26 cellular contexts compared by ENCODE assay signal in the genomic region with DNA sequence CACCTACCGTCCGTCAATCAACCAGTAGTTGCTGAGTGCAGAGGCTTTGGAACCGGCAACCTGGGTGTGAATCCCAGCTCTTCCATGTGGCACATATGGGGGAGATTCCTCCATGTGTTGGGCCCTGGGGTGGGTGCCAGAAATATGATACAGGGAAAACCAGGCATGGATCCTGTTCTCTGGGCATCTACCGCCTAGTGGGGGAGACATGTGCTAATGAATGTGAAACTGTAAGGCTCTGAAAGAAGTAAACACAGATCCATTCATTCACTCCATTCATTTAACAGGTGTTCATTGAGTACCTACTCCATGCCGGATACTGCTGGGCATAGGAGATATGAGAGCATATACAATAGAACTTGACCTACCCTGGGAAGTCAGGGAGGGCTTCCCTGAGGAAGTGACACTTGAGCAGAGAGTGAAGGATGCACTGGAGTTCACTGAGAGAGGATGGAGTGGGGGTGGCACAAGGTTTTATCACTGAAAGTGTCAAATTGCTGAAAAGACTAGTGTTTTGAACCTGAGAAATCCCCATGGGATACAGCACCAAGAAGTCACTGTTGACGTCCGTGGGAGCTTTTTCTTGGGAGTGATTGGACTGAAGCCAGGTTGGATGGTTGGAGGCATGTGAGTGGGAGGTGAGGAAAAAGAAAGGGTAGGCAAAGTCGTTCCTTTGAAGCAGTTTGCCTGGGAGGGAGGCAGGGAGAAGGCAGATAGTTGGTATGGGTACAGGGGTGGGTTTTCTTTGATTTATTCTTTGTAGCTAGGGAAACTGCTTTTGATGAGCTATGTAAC. TPM values are rescaled to one million over a fixed set of nuclear protein-coding genes. Genes with fewer than 3 reads are reported as not detected.
DNase-seq lines count a peak whose midpoint lies in the region; ATAC-seq and TF ChIP-seq lines count a peak whose summit lies in the region.
"Had no signal": no experiment of that assay in that cellular context is flagged by ENCODE, and none has a peak within 500 bp of the region (broad histone marks: within the 10 kb centered on the region; RNA-seq: fewer than 3 reads in every experiment).

No MANE protein-coding gene starts in this region.

- peaks cover 4% of the 10 kb centered on the region for H3K27me3 Mint-ChIP-seq in neural crest cell (ENCODE audit: low read depth)
- H3K27me3 Mint-ChIP-seq in activated naive CD8-positive, alpha-beta T cell treated with anti-CD3 and anti-CD28 coated beads, Interleukin-2, amount 50 U/mL, for 24 hours: no peaks in the 10 kb centered on the region
- H3K27me3 Mint-ChIP-seq: activated T-cell treated with anti-CD3 and anti-CD28 coated beads, Interleukin-2, amount 50 U/mL, for 24 hours; stimulated activated naive CD8-positive, alpha-beta T cell treated with anti-CD3 and anti-CD28 coated beads, Interleukin-15, Interleukin-2, amounts not matched to agents 100 ng/mL and 50 ng/mL, for 24 hours had no signal

- H3K36me3 Mint-ChIP-seq in neural crest cell (ENCODE audit: low read depth): no peaks in the 10 kb centered on the region
- no peaks in the 10 kb centered on the region for H3K36me3 Mint-ChIP-seq in activated naive CD8-positive, alpha-beta T cell treated with anti-CD3 and anti-CD28 coated beads, Interleukin-2, amount 50 U/mL, for 24 hours (ENCODE audit: low read depth)

- H3K9me3 Mint-ChIP-seq in neural crest cell: peaks cover 5% of the 10 kb centered on the region
- H3K9me3 Mint-ChIP-seq in activated naive CD8-positive, alpha-beta T cell treated with anti-CD3 and anti-CD28 coated beads, Interleukin-2, amount 50 U/mL, for 24 hours: peaks cover 15% of the 10 kb centered on the region

- no peak for ATAC-seq in activated naive CD8-positive, alpha-beta T cell treated with anti-CD3 and anti-CD28 coated beads, Interleukin-2, amount 50 U/mL, for 24 hours
- ATAC-seq in left lobe of liver: no peak

- peak overlapping the region; percentile 20 for H3K27ac Mint-ChIP-seq in neural crest cell (ENCODE audit: unreplicated experiment)
- H3K27ac Mint-ChIP-seq in activated naive CD8-positive, alpha-beta T cell treated with anti-CD3 and anti-CD28 coated beads, Interleukin-2, amount 50 U/mL, for 24 hours: no peak overlapping the region
- H3K27ac Mint-ChIP-seq: activated naive CD8-positive, alpha-beta T cell treated with anti-CD3 and anti-CD28 coated beads, Interleukin-2, amount 10 ng/mL, durations not matched to agents 7 days and 5 days; activated T-cell treated with anti-CD3 and anti-CD28 coated beads, Interleukin-2, amount 50 U/mL, for 24 hours; HFFc6; stimulated activated naive CD8-positive, alpha-beta T cell treated with anti-CD3 and anti-CD28 coated beads, Interleukin-15, Interleukin-2, amounts not matched to agents 100 ng/mL and 50 ng/mL, for 24 hours had no signal

- no peak for TF ChIP-seq CTCF in neural crest cell (conservative IDR thresholded peaks at IDR 0.05)

- no peak overlapping the region for H3K4me3 Mint-ChIP-seq in neural crest cell
- no peak overlapping the region for H3K4me3 Mint-ChIP-seq in activated naive CD8-positive, alpha-beta T cell treated with anti-CD3 and anti-CD28 coated beads, Interleukin-2, amount 50 U/mL, for 24 hours
- H3K4me3 Mint-ChIP-seq: activated naive CD8-positive, alpha-beta T cell treated with anti-CD3 and anti-CD28 coated beads, Interleukin-2, amount 10 ng/mL, durations not matched to agents 7 days and 5 days; activated T-cell treated with anti-CD3 and anti-CD28 coated beads, Interleukin-2, amount 50 U/mL, for 24 hours; HFFc6; stimulated activated naive CD8-positive, alpha-beta T cell treated with anti-CD3 and anti-CD28 coated beads, Interleukin-15, Interleukin-2, amounts not matched to agents 100 ng/mL and 50 ng/mL, for 24 hours had no signal

- in situ Hi-C loops in SK-MEL-5 (cut with HindIII; ENCODE audit: low pct_unique_long_range_greater_than_20kb, low sequenced_read_pairs): no loop called here

- peaks cover 15% of the 10 kb centered on the region for H3K4me1 Mint-ChIP-seq in neural crest cell
- H3K4me1 Mint-ChIP-seq in activated naive CD8-positive, alpha-beta T cell treated with anti-CD3 and anti-CD28 coated beads, Interleukin-2, amount 50 U/mL, for 24 hours: no peaks in the 10 kb centered on the region

- DNase-seq in NCI-H2107 treated with DMSO at 0.1 percent for 48 hours (lab: John Stamatoyannopoulos, UW; ENCODE audit: unreplicated experiment) (peak; percentile 18), NCI-H2107 (lab: John Stamatoyannopoulos, UW) (no peak), NCI-H2029 treated with DMSO at 0.1 percent for 48 hours (lab: John Stamatoyannopoulos, UW) (peak; percentile 42), SK-MEL-5 (ENCODE audit: low read depth, low spot score) (peak; percentile 39), neural crest cell (ENCODE audit: low read depth, low spot score) (no peak), NCI-H1930 (lab: John Stamatoyannopoulos, UW) (no peak), left lobe of liver (ENCODE audit: low spot score) (no peak)
- DNase-seq in activated naive CD8-positive, alpha-beta T cell treated with anti-CD3 and anti-CD28 coated beads, Interleukin-2, amount 50 U/mL, for 24 hours: no peak
- DNase-seq: activated effector memory CD4-positive, alpha-beta T cell treated with anti-CD3 and anti-CD28 coated beads, Interleukin-2, amount 50 U/mL, for 16 hours; activated naive CD8-positive, alpha-beta T cell treated with anti-CD3 and anti-CD28 coated beads, Interleukin-2, amount 10 ng/mL, durations not matched to agents 7 days and 5 days; activated T-cell treated with anti-CD3 and anti-CD28 coated beads, Interleukin-2, amount 50 U/mL, for 24 hours; Calu3; colonic mucosa; effector CD8-positive, alpha-beta T cell; HFFc6; KG1; left lung; mesendoderm; NCI-H1105 treated with DMSO at 0.1 percent for 48 hours; NCI-H526 treated with DMSO at 0.1 percent for 48 hours; small intestine; stimulated activated CD4-positive, alpha-beta T cell treated with anti-CD3 and anti-CD28 coated beads, Interleukin-1b, Interleukin-23, amount 100 ng/mL, for 48 hours; stimulated activated CD8-positive, alpha-beta memory T cell treated with anti-CD3 and anti-CD28 coated beads, Interleukin-4, amount 100 ng/mL, for 48 hours; uterus had no signal

RNA-seq across cellular contexts. Expression of a gene that starts 39.7 kb away (rescaled TPM):
- 1.3 and 1.5 TPM in 2 replicates for total RNA-seq in SK-MEL-5 (2014; rRNA removed; shearing (Covaris generic))
- 3.8 and 4.5 TPM in 2 replicates for polyA plus RNA-seq in SK-MEL-5 (2015; cell fraction: cytosol; rRNA removed)
- 1.5 and 3.5 TPM in 2 replicates for polyA plus RNA-seq in SK-MEL-5 (2015; cell fraction: nucleus; rRNA removed)
- total RNA-seq in neural crest cell (31.2 and 31.5 TPM in 2 replicates), left lobe of liver (0.15 TPM)
- total RNA-seq: Calu3, MCF 10A had no signal

Comparison
In these comparisons a context has a peak if more than half of its experiments do, and no peak if none do; other contexts are left out.
1. DNase-seq: peak in NCI-H2107 treated with DMSO at 0.1 percent for 48 hours (single experiment), NCI-H2029 treated with DMSO at 0.1 percent for 48 hours (single experiment) and SK-MEL-5 (single experiment); none in NCI-H2107 (single experiment), neural crest cell (single experiment), activated naive CD8-positive, alpha-beta T cell treated with anti-CD3 and anti-CD28 coated beads, Interleukin-2, amount 50 U/mL, for 24 hours (single experiment), NCI-H1930 (0 of 2) and left lobe of liver (single experiment).
2. RNA of a gene that starts 39.7 kb away (total RNA-seq): 31.2 to 31.5 TPM in neural crest cell; 1.3 to 1.5 TPM in SK-MEL-5 and 0.15 TPM in left lobe of liver (single experiment); every median in the first group is over 10 times any median in the second.